Comparison of ENCODE assay signal across 30 cellular contexts in the genomic region with DNA sequence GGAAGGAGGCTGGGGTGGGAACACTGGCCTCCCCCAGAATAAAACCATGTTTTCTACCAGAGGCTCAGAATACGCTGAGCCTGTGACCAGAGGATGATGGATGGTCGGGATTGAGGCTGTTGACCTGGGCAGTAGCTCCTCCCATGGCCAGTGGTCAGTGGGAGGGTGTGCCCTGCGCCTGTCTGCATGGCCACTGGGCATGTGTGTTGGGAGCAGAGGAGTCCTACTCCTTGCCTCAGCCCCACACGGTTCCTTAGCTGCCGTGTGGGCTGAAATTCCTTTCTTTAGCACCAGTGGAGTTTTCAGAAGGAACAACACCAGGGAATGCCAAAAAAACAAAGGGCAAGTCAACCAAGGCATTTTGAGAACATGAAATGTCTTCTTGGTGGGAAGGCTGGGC. TPM values are rescaled to one million over a fixed set of nuclear protein-coding genes. Genes with fewer than 3 reads are reported as not detected.
A peak's percentile ranks its signal among the peaks of the same experiment; 100 is the strongest.
DNase-seq lines count a peak whose midpoint lies in the region; ATAC-seq and TF ChIP-seq lines count a peak whose summit lies in the region.
"Had no signal": no experiment of that assay in that cellular context is flagged by ENCODE, and none has a peak within 500 bp of the region (broad histone marks: within the 10 kb centered on the region; RNA-seq: fewer than 3 reads in every experiment).

No MANE protein-coding gene starts in this region.

- no peak overlapping the region for H3K4me2 ChIP-seq in H9 (ENCODE audit: insufficient read depth, insufficient read length, low read length)
- H3K4me2 ChIP-seq: neural progenitor cell had no signal

- H3K27ac ChIP-seq in H9 (ENCODE audit: insufficient read length, low read depth, low read length) (peak overlapping the region; percentile 52), RWPE1 (peak overlapping the region; percentile 30), esophagus squamous epithelium (peak overlapping the region in 3 of 4 donors; percentile 83 to 91 (median 86)), uterus (no peak overlapping the region)
- H3K27ac ChIP-seq: neural progenitor cell, right atrium auricular region, tibial artery, WERI-Rb-1 had no signal

- peaks cover 39 to 50% of the 10 kb centered on the region in 2 experiments for H3K4me1 Mint-ChIP-seq in H9
- H3K4me1 Mint-ChIP-seq in activated CD4-positive, alpha-beta memory T cell treated with anti-CD3 and anti-CD28 coated beads for 36 hours (ENCODE audit: low read depth): peaks cover 6% of the 10 kb centered on the region

- peaks cover 10% of the 10 kb centered on the region; the same call in 1 of the 2 replicates for H3K79me2 ChIP-seq in H9 (ENCODE audit: insufficient read depth, low read length)

- H3K36me3 Mint-ChIP-seq in H9 (ENCODE audit: insufficient read depth in 1 of 3, low read depth in 3 of 3): peaks cover 8 to 32% (median 18%) of the 10 kb centered on the region in 3 experiments; a peak in 6 of 7 replicates
- H3K36me3 Mint-ChIP-seq in activated CD4-positive, alpha-beta memory T cell treated with anti-CD3 and anti-CD28 coated beads for 36 hours: no peaks in the 10 kb centered on the region
- H3K36me3 Mint-ChIP-seq: activated naive CD8-positive, alpha-beta T cell had no signal

- intact Hi-C loops in esophagus squamous epithelium (cut with DNase I): no loop called here
- intact Hi-C loops in uterus (cut with DNase I; ENCODE audit: low total_unique reads): no loop called here
- intact Hi-C loops in activated CD4-positive, alpha-beta memory T cell treated with anti-CD3 and anti-CD28 coated beads for 36 hours (cut with micrococcal nuclease): loop anchor here (5.0 kb wide), 1 partner anchor 40 kb away; no protein-coding TSS in a partner anchor

- no peaks in the 10 kb centered on the region for H3K9me3 Mint-ChIP-seq in H9
- no peaks in the 10 kb centered on the region for H3K9me3 Mint-ChIP-seq in activated CD4-positive, alpha-beta memory T cell treated with anti-CD3 and anti-CD28 coated beads for 36 hours
- H3K9me3 Mint-ChIP-seq: activated CD4-positive, alpha-beta T cell treated with anti-CD3 and anti-CD28 coated beads, Interleukin-2, amount 10 ng/mL, durations not matched to agents 24 days and 14 days; CD4-positive, alpha-beta memory T cell; neural progenitor cell; stimulated activated naive CD8-positive, alpha-beta T cell treated with anti-CD3 and anti-CD28 coated beads, Interleukin-15, Interleukin-2, amounts not matched to agents 100 ng/mL and 50 ng/mL, for 24 hours had no signal

- H3K18ac ChIP-seq in H9 (ENCODE audit: insufficient read length, low read depth, low read length): no peak overlapping the region

- no peak overlapping the region for H3K4me3 Mint-ChIP-seq in H9
- H3K4me3 Mint-ChIP-seq in activated CD4-positive, alpha-beta memory T cell treated with anti-CD3 and anti-CD28 coated beads for 36 hours: no peak overlapping the region
- H3K4me3 Mint-ChIP-seq: activated CD4-positive, alpha-beta T cell treated with anti-CD3 and anti-CD28 coated beads, Interleukin-2, amount 10 ng/mL, durations not matched to agents 24 days and 14 days; activated naive CD8-positive, alpha-beta T cell; CD4-positive, alpha-beta memory T cell; neural progenitor cell; stimulated activated naive CD8-positive, alpha-beta T cell treated with anti-CD3 and anti-CD28 coated beads, Interleukin-15, Interleukin-2, amounts not matched to agents 100 ng/mL and 50 ng/mL, for 24 hours had no signal

- H2AFZ ChIP-seq in H9 (ENCODE audit: low read length): no peak overlapping the region
- H2AFZ ChIP-seq: neural progenitor cell had no signal

- no peaks in the 10 kb centered on the region for H3K27me3 Mint-ChIP-seq in H9 (ENCODE audit: low read depth)
- no peaks in the 10 kb centered on the region for H3K27me3 Mint-ChIP-seq in activated CD4-positive, alpha-beta memory T cell treated with anti-CD3 and anti-CD28 coated beads for 36 hours
- H3K27me3 Mint-ChIP-seq: activated CD4-positive, alpha-beta T cell treated with anti-CD3 and anti-CD28 coated beads, Interleukin-2, amount 10 ng/mL, durations not matched to agents 24 days and 14 days; activated naive CD8-positive, alpha-beta T cell; stimulated activated naive CD8-positive, alpha-beta T cell treated with anti-CD3 and anti-CD28 coated beads, Interleukin-15, Interleukin-2, amounts not matched to agents 100 ng/mL and 50 ng/mL, for 24 hours had no signal

- no peak overlapping the region for H2BK120ac ChIP-seq in H9 (ENCODE audit: low read depth, low read length, poor library complexity, severe bottlenecking)

- H4K91ac ChIP-seq in H9 (ENCODE audit: insufficient read length, low read depth, low read length): no peak overlapping the region

- H4K20me1 ChIP-seq in H9 (ENCODE audit: control insufficient read depth, insufficient read depth, insufficient read length): no peaks in the 10 kb centered on the region

- H3K27me3 ChIP-seq in H9 (ENCODE audit: insufficient read depth, low read length) (no peaks in the 10 kb centered on the region), esophagus squamous epithelium (peaks cover 0 to 10% (median 0%) of the 10 kb centered on the region in 4 donors), uterus (no peaks in the 10 kb centered on the region)
- H3K27me3 ChIP-seq: neural progenitor cell, right atrium auricular region had no signal

- no peak overlapping the region for H3K4me3 ChIP-seq in esophagus squamous epithelium
- H3K4me3 ChIP-seq in uterus: no peak overlapping the region
- H3K4me3 ChIP-seq: neural progenitor cell, tibial artery had no signal

- no peak overlapping the region for H2BK20ac ChIP-seq in H9 (ENCODE audit: low read depth, low read length, poor library complexity, severe bottlenecking)

- no peak overlapping the region for H3K56ac ChIP-seq in H9 (ENCODE audit: insufficient read length, low read depth, low read length)

- DNase-seq in H9 (no peak), RWPE1 (ENCODE audit: low spot score) (no peak), esophagus squamous epithelium (lab: John Stamatoyannopoulos, UW) (no peak), inferior parietal cortex (ENCODE audit: extremely low spot score) (no peak), uterus (no peak)
- DNase-seq in activated CD4-positive, alpha-beta memory T cell treated with anti-CD3 and anti-CD28 coated beads for 36 hours: no peak
- DNase-seq: activated CD4-positive, alpha-beta T cell treated with anti-CD3 and anti-CD28 coated beads, Interleukin-2, amount 10 ng/mL, durations not matched to agents 24 days and 14 days; anterior cingulate cortex; CD4-positive, alpha-beta memory T cell; effector CD4-positive, alpha-beta T cell; EL; erythroblast; KG1; NCI-H1436; NCI-H2081; NCI-H2227 treated with DMSO at 0.1 percent for 48 hours; NCI-H526 treated with DMSO at 0.1 percent for 48 hours; NK-92 treated with Interleukin-12 subunit alpha and Interleukin-12 subunit beta, amount 100 ng/mL, for 24 hours; SHP77 treated with DMSO at 0.1 percent for 48 hours; stimulated activated CD4-positive, alpha-beta T cell treated with anti-CD3 and anti-CD28 coated beads, Interleukin-1b, Interleukin-23, amount 100 ng/mL, for 48 hours; SW 1271; T1000; tibial artery; WERI-Rb-1 had no signal

- TF ChIP-seq CTCF in H9 (conservative IDR thresholded peaks at IDR 0.05) (no peak), RWPE1 (conservative IDR thresholded peaks at IDR 0.05; ENCODE audit: low read depth) (no peak), esophagus squamous epithelium (IDR thresholded peaks at IDR 0.05) (no peak), uterus (IDR thresholded peaks at IDR 0.05) (no peak)

- CTCF ChIA-PET in RWPE1 (lab: Yijun Ruan, JAX): interaction anchor here (1.1 to 5.8 kb wide), 3 partner anchors 17 to 47 kb away, joined by 4 to 50 read pairs (median 6); no protein-coding TSS in a partner anchor
- CTCF ChIA-PET in activated CD4-positive, alpha-beta memory T cell treated with anti-CD3 and anti-CD28 coated beads for 36 hours (lab: Charles Lee): interaction anchor here (1.3 to 4.1 kb wide), 3 partner anchors 19 to 46 kb away, joined by 4 to 39 read pairs (median 14); no protein-coding TSS in a partner anchor

- H3K79me1 ChIP-seq in H9 (ENCODE audit: insufficient read depth, low read depth, low read length, poor library complexity, severe bottlenecking): no peaks in the 10 kb centered on the region

- no peak overlapping the region for H2BK5ac ChIP-seq in H9 (ENCODE audit: insufficient read length, low read length)

- H3K36me3 ChIP-seq in esophagus squamous epithelium (peaks cover 0 to 37% (median 8%) of the 10 kb centered on the region in 3 donors), uterus (no peaks in the 10 kb centered on the region)
- H3K36me3 ChIP-seq: heart left ventricle, neural progenitor cell, right atrium auricular region had no signal

- no peak overlapping the region for H2BK15ac ChIP-seq in H9 (ENCODE audit: low read depth, low read length)

- no peak overlapping the region for H4K5ac ChIP-seq in H9 (ENCODE audit: insufficient read length, low read depth, low read length)

- no peak overlapping the region for H3K23ac ChIP-seq in H9 (ENCODE audit: insufficient read length, low read depth, low read length)

- H3K14ac ChIP-seq in H9 (ENCODE audit: insufficient read depth, low read length): no peak overlapping the region

- POLR2A ChIA-PET in RWPE1 (lab: Yijun Ruan, JAX; ENCODE audit: low non-redundant PET): interaction anchor here (1.8 kb wide), 1 partner anchor 9 kb away, joined by 8 read pairs; a partner anchor contains a TSS
- POLR2A ChIA-PET in activated CD4-positive, alpha-beta memory T cell treated with anti-CD3 and anti-CD28 coated beads for 36 hours (lab: Charles Lee): no interaction called here

- no peak for TF ChIP-seq POLR2A in esophagus squamous epithelium (IDR thresholded peaks at IDR 0.05)
- TF ChIP-seq POLR2A in uterus (IDR thresholded peaks at IDR 0.05): no peak

- H2BK12ac ChIP-seq in H9 (ENCODE audit: insufficient read length, low read depth, low read length): no peak overlapping the region

- no peak overlapping the region; the same call in 1 of the 2 replicates for H3K4ac ChIP-seq in H9 (ENCODE audit: low read depth, low read length)

- no peaks in the 10 kb centered on the region for H3K23me2 ChIP-seq in H9 (ENCODE audit: insufficient read length, low read depth, low read length, poor library complexity, severe bottlenecking)

- no peak for ATAC-seq in SK-N-SH treated with all-trans-retinoic acid at 6 μM for 48 hours

- H3K4me1 ChIP-seq in H9 (ENCODE audit: insufficient read depth, low read length) (peaks cover 4% of the 10 kb centered on the region; the same call in 1 of the 2 replicates), esophagus squamous epithelium (peaks cover 26 to 100% (median 43%) of the 10 kb centered on the region in 3 donors), uterus (peaks cover 0 to 9% of the 10 kb centered on the region in 2 donors)

- H3K27ac Mint-ChIP-seq in H9: peak overlapping the region in 1 of 3 experiments; percentile 27; a peak in 1 of 7 replicates
- no peak overlapping the region for H3K27ac Mint-ChIP-seq in activated CD4-positive, alpha-beta memory T cell treated with anti-CD3 and anti-CD28 coated beads for 36 hours
- H3K27ac Mint-ChIP-seq: activated CD4-positive, alpha-beta T cell treated with anti-CD3 and anti-CD28 coated beads, Interleukin-2, amount 10 ng/mL, durations not matched to agents 24 days and 14 days; activated naive CD8-positive, alpha-beta T cell; neural progenitor cell; stimulated activated naive CD8-positive, alpha-beta T cell treated with anti-CD3 and anti-CD28 coated beads, Interleukin-15, Interleukin-2, amounts not matched to agents 100 ng/mL and 50 ng/mL, for 24 hours had no signal

- WGBS in H9 (ENCODE audit: extremely low coverage, insufficient read length, low lambda C conversion rate): no CpG with 5 or more reads among the region's 5 CpGs
- whole genome bisulfite sequencing in esophagus squamous epithelium, 2 donors: 87 to 100% methylated on average over 1 to 3 of the region's 5 CpGs

- no peak overlapping the region for H3T11ph ChIP-seq in H9 (ENCODE audit: low read length)

- H2AK5ac ChIP-seq in H9 (ENCODE audit: insufficient read length, low read length): no peak overlapping the region

- H3K9ac ChIP-seq in H9 (ENCODE audit: extremely low read depth, insufficient read length, low read length): no peak overlapping the region
- H3K9ac ChIP-seq: neural progenitor cell had no signal

- no peak overlapping the region for H4K8ac ChIP-seq in H9 (replicated peaks; ENCODE audit: insufficient read length, low read depth, low read length)

- H3K9me3 ChIP-seq in H9 (ENCODE audit: control insufficient read depth, low read depth, low read length) (no peaks in the 10 kb centered on the region), esophagus squamous epithelium (no peaks in the 10 kb centered on the region), uterus (no peaks in the 10 kb centered on the region)
- H3K9me3 ChIP-seq: heart left ventricle, right atrium auricular region, tibial artery had no signal

RNA-seq across cellular contexts. Expression of a gene that starts 8.5 kb away (rescaled TPM):
- total RNA-seq in H9 (2021): 81.3 and 86.4 TPM in 2 replicates
- total RNA-seq in esophagus squamous epithelium: 10 to 100 TPM; 43.9 to 88.1 (median 64.4) TPM
- 10 to 100 TPM; 29.7 to 52.3 (median 39.9) TPM for total RNA-seq in uterus
- total RNA-seq in activated CD4-positive, alpha-beta memory T cell treated with anti-CD3 and anti-CD28 coated beads for 36 hours: 10 to 100 TPM; 32.0 to 34.9 TPM

RNA-seq across cellular contexts. Expression of a gene that starts 9.0 kb away (rescaled TPM):
- 32.1 and 32.4 TPM in 2 replicates for total RNA-seq in H9 (2021)
- 10 to 100 TPM; 14.0 to 32.6 (median 16.1) TPM for total RNA-seq in esophagus squamous epithelium
- 1 to 10 TPM in 3 of 4 donors, under 1 TPM in 1; 0.59 to 9.6 (median 1.6) TPM for total RNA-seq in uterus
- 1 to 10 TPM; 3.2 TPM for total RNA-seq in activated CD4-positive, alpha-beta memory T cell treated with anti-CD3 and anti-CD28 coated beads for 36 hours

RNA-seq across cellular contexts. Expression of a gene that starts 31.3 kb away (rescaled TPM):
- total RNA-seq in H9 (2021) (232 and 240 TPM in 2 replicates), esophagus squamous epithelium (100 to 1,000 TPM; 288 to 408 (median 358) TPM), uterus (100 to 1,000 TPM in 3 of 4 donors, 10 to 100 TPM in 1; 83.4 to 180 (median 147) TPM)
- total RNA-seq in activated CD4-positive, alpha-beta memory T cell treated with anti-CD3 and anti-CD28 coated beads for 36 hours: 100 to 1,000 TPM; 231 to 246 TPM

Comparison
In these comparisons a context has a peak if more than half of its experiments do, and no peak if none do; other contexts are left out.
1. H3K27ac ChIP-seq: peak in H9 (single experiment), RWPE1 (single experiment) and esophagus squamous epithelium (3 of 4); none in uterus (0 of 2).